8 cellular contexts compared by ENCODE assay signal in genomic region chr19:8363803-8364771, GRCh38. TPM values are rescaled to one million over a fixed set of nuclear protein-coding genes. Genes with fewer than 3 reads are reported as not detected.
DNase-seq lines count a peak whose midpoint lies in the region; ATAC-seq, FAIRE-seq and TF ChIP-seq lines count a peak whose summit lies in the region.

TSS of gene ANGPTL4 (plus strand) at chr19:8364155. CDS start at chr19:8364322, 167 bp downstream.

- H3K27ac Mint-ChIP-seq in astrocyte (ENCODE audit: unreplicated experiment), result peak within 1 kb of the TSS; percentile 99

- H3K4me1 Mint-ChIP-seq in astrocyte (ENCODE audit: low read depth, unreplicated experiment), result peaks cover 34% of the 10 kb centered on the region

- no peaks in the 10 kb centered on the region for H3K9me3 ChIP-seq in SK-N-MC (ENCODE audit: low read depth, low read length)
- no peaks in the 10 kb centered on the region for H3K9me3 ChIP-seq in astrocyte (ENCODE audit: insufficient read depth, low read depth, low read length)

- peak within 1 kb of the TSS; percentile 66 for H3K9ac ChIP-seq in SK-N-MC (ENCODE audit: insufficient read length)
- peak within 1 kb of the TSS; percentile 52 for H3K9ac ChIP-seq in astrocyte (ENCODE audit: low read length)
- H3K9ac ChIP-seq in rectal smooth muscle tissue (ENCODE audit: low read length), result peak within 1 kb of the TSS; percentile 49

- no peaks in the 10 kb centered on the region for H3K79me2 ChIP-seq in astrocyte (ENCODE audit: insufficient read depth, low read length)

- peaks cover 2% of the 10 kb centered on the region for H3K9me3 Mint-ChIP-seq in astrocyte (ENCODE audit: unreplicated experiment)

- H3K36me3 ChIP-seq in SK-N-MC (ENCODE audit: insufficient read depth, low read length) (no peaks in the 10 kb centered on the region; the same call in 1 of the 2 replicates), astrocyte (ENCODE audit: insufficient read depth, low read length) (no peaks in the 10 kb centered on the region), rectal smooth muscle tissue (ENCODE audit: control insufficient read depth, insufficient read depth, low read length) (no peaks in the 10 kb centered on the region)

- peaks cover 22% of the 10 kb centered on the region for H3K36me3 Mint-ChIP-seq in astrocyte (ENCODE audit: low read depth, unreplicated experiment)

- H3K4me3 ChIP-seq in SK-N-MC (peak within 1 kb of the TSS; percentile 87), astrocyte (ENCODE audit: insufficient read depth, low read depth, low read length) (peak within 1 kb of the TSS; percentile 56), rectal smooth muscle tissue (ENCODE audit: low read length) (peak within 1 kb of the TSS; percentile 89)

- H3K4me1 ChIP-seq in astrocyte (ENCODE audit: insufficient read depth, low read length) (peaks cover 35% of the 10 kb centered on the region), rectal smooth muscle tissue (ENCODE audit: control insufficient read depth, insufficient read depth, low read length) (peaks cover 35% of the 10 kb centered on the region)

- peak within 1 kb of the TSS; percentile 85 for H3K4me3 Mint-ChIP-seq in astrocyte (ENCODE audit: unreplicated experiment)

- no peak for ATAC-seq in HG02885 (IDR thresholded peaks at IDR 0.05; ENCODE audit: poor library complexity, unreplicated experiment)
- no peak for ATAC-seq in GM18517 (IDR thresholded peaks at IDR 0.05; ENCODE audit: unreplicated experiment)

- peak within 1 kb of the TSS; percentile 47 for H2AFZ ChIP-seq in astrocyte (ENCODE audit: low read depth, low read length)

- peaks cover 23% of the 10 kb centered on the region for H4K20me1 ChIP-seq in astrocyte (ENCODE audit: insufficient read depth, low read length)

- H3K27me3 Mint-ChIP-seq in astrocyte (ENCODE audit: low read depth, unreplicated experiment), result no peaks in the 10 kb centered on the region

- H3K27me3 ChIP-seq in astrocyte (ENCODE audit: insufficient read depth, low read length), result peaks cover 6% of the 10 kb centered on the region
- no peaks in the 10 kb centered on the region for H3K27me3 ChIP-seq in rectal smooth muscle tissue (ENCODE audit: control insufficient read depth, insufficient read depth, low read length)

- DNase-seq in GM03348 (ENCODE audit: low spot score) (peak; percentile 89), SK-N-MC (ENCODE audit: low read depth, low spot score) (no peak), astrocyte (ENCODE audit: low read depth) (peak; percentile 26), hepatic stellate cell (ENCODE audit: low spot score) (peak; percentile 70), cortex of kidney (lab: John Stamatoyannopoulos, UW) (no peak)

- TF ChIP-seq CTCF in astrocyte (IDR thresholded peaks at IDR 0.05; ENCODE audit: insufficient read depth, low read depth, low read length), result no peak

- H3K4me2 ChIP-seq in astrocyte (ENCODE audit: low read length), result peak within 1 kb of the TSS; percentile 86

- 0 out of 2 replicates have a peak within 1 kb of the TSS, but pooled peaks have one; percentile 25 for H3K27ac ChIP-seq in SK-N-MC
- H3K27ac ChIP-seq in astrocyte (ENCODE audit: low read depth, low read length), result no peak within 1 kb of the TSS
- peak within 1 kb of the TSS; percentile 89 for H3K27ac ChIP-seq in rectal smooth muscle tissue (ENCODE audit: low read depth, low read length)

- FAIRE-seq in astrocyte (lab: Jason Lieb, UNC), result no peak

RNA-seq across cellular contexts. Expression of gene ANGPTL4, which starts in this region (rescaled TPM):
- total RNA-seq in astrocyte, result 110 and 115 TPM in 2 replicates

Comparison
In these comparisons a context has a peak if more than half of its experiments do, and no peak if none do; other contexts are left out.
1. DNase-seq: peak in GM03348 (single experiment), astrocyte (single experiment) and hepatic stellate cell (single experiment); none in SK-N-MC (single experiment) and cortex of kidney (single experiment).
2. Peak in every context shown above with its lines, with median percentiles within 50 percentile points of each other: H3K4me3 ChIP-seq and H3K9ac ChIP-seq.